ENCODE assay signal across 2 cellular contexts in the genomic region with DNA sequence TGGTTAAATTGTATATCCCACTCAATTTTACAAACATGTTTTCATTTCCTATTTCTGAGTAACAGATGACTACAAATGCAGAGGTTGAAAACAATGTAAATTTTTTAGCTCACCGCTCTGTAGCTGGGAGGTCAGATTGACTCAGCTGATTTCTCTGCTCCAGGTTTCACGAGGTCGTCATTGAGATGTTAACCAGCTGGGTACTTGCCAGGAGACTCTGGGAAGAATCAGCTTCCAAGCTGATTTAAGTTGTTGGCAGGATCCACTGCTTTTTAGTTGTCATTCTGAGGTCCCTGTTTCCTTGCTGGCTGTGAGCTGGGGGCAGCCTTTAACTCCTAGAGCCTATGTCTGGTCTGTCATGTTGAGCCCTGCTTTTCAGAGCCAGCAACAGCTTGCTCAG.
TF ChIP-seq lines count a peak whose summit lies in the region.

No MANE protein-coding gene starts in this region.

TF ChIP-seq in H1, 55 proteins besides CTCF, POLR2A, EP300 and RAD21:
- no peak for TF ChIP-seq MAFK (IDR thresholded peaks at IDR 0.05; ENCODE audit: low read depth, low read length)
- no peak for TF ChIP-seq NRF1 (IDR thresholded peaks at IDR 0.05; ENCODE audit: low read depth, low read length)
- TF ChIP-seq, protein P1, sequence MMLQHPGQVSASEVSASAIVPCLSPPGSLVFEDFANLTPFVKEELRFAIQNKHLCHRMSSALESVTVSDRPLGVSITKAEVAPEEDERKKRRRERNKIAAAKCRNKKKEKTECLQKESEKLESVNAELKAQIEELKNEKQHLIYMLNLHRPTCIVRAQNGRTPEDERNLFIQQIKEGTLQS (IDR thresholded peaks at IDR 0.05; ENCODE audit: insufficient read depth, low read depth, low read length): no peak
- no peak for TF ChIP-seq SIN3A (conservative IDR thresholded peaks at IDR 0.05 in 1 of 2, IDR thresholded peaks at IDR 0.05 in 1 of 2; ENCODE audit: low read depth in 1 of 2, low read length in 2 of 2)
- TF ChIP-seq, protein P2, sequence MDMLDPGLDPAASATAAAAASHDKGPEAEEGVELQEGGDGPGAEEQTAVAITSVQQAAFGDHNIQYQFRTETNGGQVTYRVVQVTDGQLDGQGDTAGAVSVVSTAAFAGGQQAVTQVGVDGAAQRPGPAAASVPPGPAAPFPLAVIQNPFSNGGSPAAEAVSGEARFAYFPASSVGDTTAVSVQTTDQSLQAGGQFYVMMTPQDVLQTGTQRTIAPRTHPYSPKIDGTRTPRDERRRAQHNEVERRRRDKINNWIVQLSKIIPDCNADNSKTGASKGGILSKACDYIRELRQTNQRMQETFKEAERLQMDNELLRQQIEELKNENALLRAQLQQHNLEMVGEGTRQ (IDR thresholded peaks at IDR 0.05; ENCODE audit: low read length): no peak
- TF ChIP-seq NANOG (IDR thresholded peaks at IDR 0.05; ENCODE audit: insufficient read depth, low read depth, low read length, poor library complexity, severe bottlenecking): no peak
- TF ChIP-seq ZNF274 (IDR thresholded peaks at IDR 0.05; ENCODE audit: borderline replicate concordance, extremely low read depth, low read length): no peak
- no peak for TF ChIP-seq SP1 (IDR thresholded peaks at IDR 0.05; ENCODE audit: low read depth, low read length)
- no peak for TF ChIP-seq EZH2 (IDR thresholded peaks at IDR 0.05; ENCODE audit: low read depth, low read length, severe bottlenecking)
- TF ChIP-seq SP4 (IDR thresholded peaks at IDR 0.05; ENCODE audit: low read length): no peak
- TF ChIP-seq SIRT6 (IDR thresholded peaks at IDR 0.05; ENCODE audit: low read length): no peak
- TF ChIP-seq CREB1 (IDR thresholded peaks at IDR 0.05): no peak
- no peak for TF ChIP-seq SAP30 (IDR thresholded peaks at IDR 0.05; ENCODE audit: insufficient read depth, insufficient replicate concordance, low read length)
- no peak for TF ChIP-seq JUN (IDR thresholded peaks at IDR 0.05; ENCODE audit: low read depth, low read length)
- TF ChIP-seq TBP (IDR thresholded peaks at IDR 0.05; ENCODE audit: low read depth, low read length): no peak
- no peak for TF ChIP-seq RFX5 (IDR thresholded peaks at IDR 0.05; ENCODE audit: borderline replicate concordance, low read depth, low read length)
- no peak for TF ChIP-seq TEAD4 (IDR thresholded peaks at IDR 0.05; ENCODE audit: low read depth, low read length)
- no peak for TF ChIP-seq CTBP2 (IDR thresholded peaks at IDR 0.05; ENCODE audit: borderline replicate concordance, insufficient read depth, insufficient read length, low read length)

TF ChIP-seq in HepG2, 621 proteins besides CTCF, POLR2A, EP300 and RAD21:
- TF ChIP-seq ZNF589 (CRISPR knock-in tag; conservative IDR thresholded peaks at IDR 0.05): no peak
- TF ChIP-seq ZNF746 (CRISPR knock-in tag; IDR thresholded peaks at IDR 0.05): no peak
- TF ChIP-seq TEAD2 (CRISPR knock-in tag; IDR thresholded peaks at IDR 0.05): no peak
- TF ChIP-seq, protein P3, sequence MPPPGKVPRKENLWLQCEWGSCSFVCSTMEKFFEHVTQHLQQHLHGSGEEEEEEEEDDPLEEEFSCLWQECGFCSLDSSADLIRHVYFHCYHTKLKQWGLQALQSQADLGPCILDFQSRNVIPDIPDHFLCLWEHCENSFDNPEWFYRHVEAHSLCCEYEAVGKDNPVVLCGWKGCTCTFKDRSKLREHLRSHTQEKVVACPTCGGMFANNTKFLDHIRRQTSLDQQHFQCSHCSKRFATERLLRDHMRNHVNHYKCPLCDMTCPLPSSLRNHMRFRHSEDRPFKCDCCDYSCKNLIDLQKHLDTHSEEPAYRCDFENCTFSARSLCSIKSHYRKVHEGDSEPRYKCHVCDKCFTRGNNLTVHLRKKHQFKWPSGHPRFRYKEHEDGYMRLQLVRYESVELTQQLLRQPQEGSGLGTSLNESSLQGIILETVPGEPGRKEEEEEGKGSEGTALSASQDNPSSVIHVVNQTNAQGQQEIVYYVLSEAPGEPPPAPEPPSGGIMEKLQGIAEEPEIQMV (CRISPR knock-in tag; IDR thresholded peaks at IDR 0.05; ENCODE audit: low read depth): no peak
- TF ChIP-seq, protein P4, sequence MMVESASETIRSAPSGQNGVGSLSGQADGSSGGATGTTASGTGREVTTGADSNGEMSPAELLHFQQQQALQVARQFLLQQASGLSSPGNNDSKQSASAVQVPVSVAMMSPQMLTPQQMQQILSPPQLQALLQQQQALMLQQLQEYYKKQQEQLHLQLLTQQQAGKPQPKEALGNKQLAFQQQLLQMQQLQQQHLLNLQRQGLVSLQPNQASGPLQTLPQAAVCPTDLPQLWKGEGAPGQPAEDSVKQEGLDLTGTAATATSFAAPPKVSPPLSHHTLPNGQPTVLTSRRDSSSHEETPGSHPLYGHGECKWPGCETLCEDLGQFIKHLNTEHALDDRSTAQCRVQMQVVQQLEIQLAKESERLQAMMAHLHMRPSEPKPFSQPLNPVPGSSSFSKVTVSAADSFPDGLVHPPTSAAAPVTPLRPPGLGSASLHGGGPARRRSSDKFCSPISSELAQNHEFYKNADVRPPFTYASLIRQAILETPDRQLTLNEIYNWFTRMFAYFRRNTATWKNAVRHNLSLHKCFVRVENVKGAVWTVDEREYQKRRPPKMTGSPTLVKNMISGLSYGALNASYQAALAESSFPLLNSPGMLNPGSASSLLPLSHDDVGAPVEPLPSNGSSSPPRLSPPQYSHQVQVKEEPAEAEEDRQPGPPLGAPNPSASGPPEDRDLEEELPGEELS (CRISPR knock-in tag; IDR thresholded peaks at IDR 0.05): no peak
- TF ChIP-seq EZH2 (conservative IDR thresholded peaks at IDR 0.05; ENCODE audit: low read depth, low read length): no peak
- no peak for TF ChIP-seq ZFP82 (CRISPR knock-in tag; IDR thresholded peaks at IDR 0.05; ENCODE audit: borderline replicate concordance)
- no peak for TF ChIP-seq ARNT (IDR thresholded peaks at IDR 0.05)
TF ChIP-seq in HepG2: peak in this region for 0.
